28 cellular contexts compared by ENCODE assay signal in the genomic region with DNA sequence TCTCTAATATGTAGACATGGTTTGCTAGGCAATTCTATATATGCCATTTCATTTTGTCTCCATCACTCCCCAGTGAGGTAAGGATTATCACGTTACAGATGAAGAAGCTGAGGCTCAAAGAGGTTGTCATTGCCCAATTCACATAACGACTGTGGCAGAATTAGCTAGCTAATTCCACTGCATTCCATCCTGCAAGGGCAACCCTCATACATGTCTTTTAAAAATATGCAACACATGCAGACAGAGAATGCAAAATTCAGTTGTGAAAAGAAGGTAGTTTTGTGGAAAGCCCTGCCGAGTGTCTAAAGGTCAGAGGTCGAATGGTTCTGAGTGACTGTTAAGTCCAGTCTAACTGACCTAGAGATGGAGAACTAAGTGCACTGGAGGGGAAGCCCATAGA.
"Had no signal": no experiment of that assay in that cellular context is flagged by ENCODE, and none has a peak within 500 bp of the region (broad histone marks: within the 10 kb centered on the region; RNA-seq: fewer than 3 reads in every experiment).

No MANE protein-coding gene starts in this region.

- H3K36me3 ChIP-seq: stomach, suprapubic skin, thoracic aorta, thyroid gland, tibial nerve, transverse colon, upper lobe of left lung, upper lobe of right lung, uterus, vagina had no signal

- H3K27me3 Mint-ChIP-seq: stimulated activated memory B cell treated with anti-CD40 and anti-IgM and Interleukin-4, amounts not matched to agents 10 μg/mL and 1 μg/mL and 100 μg/mL, for 72 hours; stimulated activated naive B cell treated with anti-CD40 and anti-IgM and Interleukin-4, amounts not matched to agents 10 μg/mL and 1 μg/mL and 100 μg/mL, for 72 hours; stimulated activated naive CD8-positive, alpha-beta T cell treated with anti-CD3 and anti-CD28 coated beads, Interleukin-15, amount 100 ng/mL, for 72 hours; stimulated activated naive CD8-positive, alpha-beta T cell treated with anti-CD3 and anti-CD28 coated beads, Interleukin-15, Interleukin-2, amounts not matched to agents 100 ng/mL and 50 ng/mL, for 24 hours; type B pancreatic cell had no signal

- H3K4me3 Mint-ChIP-seq: stimulated activated effector memory CD8-positive, alpha-beta T cell treated with anti-CD3 and anti-CD28 coated beads, Interleukin-12 subunit alpha, Interleukin-12 subunit beta, amount 100 ng/mL, for 72 hours; stimulated activated memory B cell treated with anti-CD40 and anti-IgM and Interleukin-4, amounts not matched to agents 10 μg/mL and 1 μg/mL and 100 μg/mL, for 72 hours; stimulated activated naive B cell treated with anti-CD40 and anti-IgM and Interleukin-4, amounts not matched to agents 10 μg/mL and 1 μg/mL and 100 μg/mL, for 72 hours; stimulated activated naive CD8-positive, alpha-beta T cell treated with anti-CD3 and anti-CD28 coated beads, Interleukin-15, amount 100 ng/mL, for 72 hours; stimulated activated naive CD8-positive, alpha-beta T cell treated with anti-CD3 and anti-CD28 coated beads, Interleukin-15, Interleukin-2, amounts not matched to agents 100 ng/mL and 50 ng/mL, for 24 hours; type B pancreatic cell had no signal

- H3K4me1 Mint-ChIP-seq: stimulated activated effector memory CD8-positive, alpha-beta T cell treated with anti-CD3 and anti-CD28 coated beads, Interleukin-12 subunit alpha, Interleukin-12 subunit beta, amount 100 ng/mL, for 72 hours; stimulated activated memory B cell treated with anti-CD40 and anti-IgM and Interleukin-4, amounts not matched to agents 10 μg/mL and 1 μg/mL and 100 μg/mL, for 72 hours; stimulated activated naive B cell treated with anti-CD40 and anti-IgM and Interleukin-4, amounts not matched to agents 10 μg/mL and 1 μg/mL and 100 μg/mL, for 72 hours; stimulated activated naive CD8-positive, alpha-beta T cell treated with anti-CD3 and anti-CD28 coated beads, Interleukin-15, amount 100 ng/mL, for 72 hours had no signal

- H3K27ac ChIP-seq: stomach, suprapubic skin, testis, thoracic aorta, thyroid gland, tibial artery, tibial nerve, transverse colon, upper lobe of left lung, upper lobe of right lung, uterus, vagina had no signal

- H3K9me3 Mint-ChIP-seq: stimulated activated effector memory CD8-positive, alpha-beta T cell treated with anti-CD3 and anti-CD28 coated beads, Interleukin-12 subunit alpha, Interleukin-12 subunit beta, amount 100 ng/mL, for 72 hours; type B pancreatic cell had no signal

- H3K27me3 ChIP-seq: stomach, suprapubic skin, testis, thyroid gland, tibial artery, tibial nerve, transverse colon, upper lobe of left lung, upper lobe of right lung, uterus, vagina had no signal

- DNase-seq: stimulated activated CD4-positive, alpha-beta T cell treated with anti-CD3 and anti-CD28 coated beads, Interleukin-2, amount 100 ng/mL, for 48 hours; stimulated activated CD4-positive, alpha-beta T cell treated with anti-CD3 and anti-CD28 coated beads, Interleukin-4, amount 100 ng/mL, for 1 hour; stimulated activated CD4-positive, alpha-beta T cell treated with anti-CD3 and anti-CD28 coated beads, Interleukin-4, amount 100 ng/mL, for 24 hours; stimulated activated CD4-positive, alpha-beta T cell treated with anti-CD3 and anti-CD28 coated beads, Interleukin-4, amount 100 ng/mL, for 4 hours; stimulated activated CD8-positive, alpha-beta memory T cell treated with anti-CD3 and anti-CD28 coated beads, Interleukin-4, amount 100 ng/mL, for 48 hours; stimulated activated naive B cell treated with anti-CD40 and anti-IgM and Interleukin-4, amounts not matched to agents 10 μg/mL and 1 μg/mL and 100 μg/mL, for 72 hours; stimulated activated naive CD4-positive, alpha-beta T cell; stimulated activated naive CD4-positive, alpha-beta T cell treated with Interleukin-2 at 50 U/mL for 16 hours; stimulated activated naive CD8-positive, alpha-beta T cell treated with anti-CD3 and anti-CD28 coated beads, Interleukin-15, amount 100 ng/mL, for 72 hours; stimulated activated naive CD8-positive, alpha-beta T cell treated with anti-CD3 and anti-CD28 coated beads, Interleukin-15, Interleukin-2, amounts not matched to agents 100 U/mL and 50 U/mL, for 24 hours; stomach; substantia nigra; testis; thyroid gland; tibial artery; transverse colon; upper lobe of left lung; upper lobe of right lung; uterus had no signal

- H3K4me3 ChIP-seq: stomach, suprapubic skin, testis, thoracic aorta, thyroid gland, tibial artery, tibial nerve, transverse colon, upper lobe of left lung, upper lobe of right lung, uterus, vagina had no signal

- H3K9me3 ChIP-seq: stomach, suprapubic skin, testis, thoracic aorta, thyroid gland, tibial artery, tibial nerve, transverse colon, upper lobe of left lung, upper lobe of right lung, uterus, vagina had no signal

- H3K36me3 Mint-ChIP-seq: stimulated activated effector memory CD8-positive, alpha-beta T cell treated with anti-CD3 and anti-CD28 coated beads, Interleukin-12 subunit alpha, Interleukin-12 subunit beta, amount 100 ng/mL, for 72 hours; stimulated activated memory B cell treated with anti-CD40 and anti-IgM and Interleukin-4, amounts not matched to agents 10 μg/mL and 1 μg/mL and 100 μg/mL, for 72 hours; stimulated activated naive B cell treated with anti-CD40 and anti-IgM and Interleukin-4, amounts not matched to agents 10 μg/mL and 1 μg/mL and 100 μg/mL, for 72 hours had no signal

- H3K4me1 ChIP-seq: stomach, suprapubic skin, testis, transverse colon, upper lobe of left lung, upper lobe of right lung, uterus, vagina had no signal

- FAIRE-seq: urothelium cell line had no signal

- H3K27ac Mint-ChIP-seq: stimulated activated effector memory CD8-positive, alpha-beta T cell treated with anti-CD3 and anti-CD28 coated beads, Interleukin-12 subunit alpha, Interleukin-12 subunit beta, amount 100 ng/mL, for 72 hours; stimulated activated memory B cell treated with anti-CD40 and anti-IgM and Interleukin-4, amounts not matched to agents 10 μg/mL and 1 μg/mL and 100 μg/mL, for 72 hours; stimulated activated naive B cell treated with anti-CD40 and anti-IgM and Interleukin-4, amounts not matched to agents 10 μg/mL and 1 μg/mL and 100 μg/mL, for 72 hours; stimulated activated naive CD8-positive, alpha-beta T cell treated with anti-CD3 and anti-CD28 coated beads, Interleukin-15, amount 100 ng/mL, for 72 hours; stimulated activated naive CD8-positive, alpha-beta T cell treated with anti-CD3 and anti-CD28 coated beads, Interleukin-15, Interleukin-2, amounts not matched to agents 100 ng/mL and 50 ng/mL, for 24 hours; type B pancreatic cell had no signal

- ATAC-seq: stimulated activated effector memory CD8-positive, alpha-beta T cell treated with anti-CD3 and anti-CD28 coated beads, Interleukin-12 subunit alpha, Interleukin-12 subunit beta, amount 100 ng/mL, for 72 hours; stimulated activated memory B cell treated with anti-CD40 and anti-IgM and Interleukin-4, amounts not matched to agents 10 μg/mL and 1 μg/mL and 100 μg/mL, for 72 hours; stimulated activated naive B cell treated with anti-CD40 and anti-IgM and Interleukin-4, amounts not matched to agents 10 μg/mL and 1 μg/mL and 100 μg/mL, for 72 hours; stimulated activated naive CD8-positive, alpha-beta T cell treated with anti-CD3 and anti-CD28 coated beads, Interleukin-15, amount 100 ng/mL, for 72 hours; stimulated activated naive CD8-positive, alpha-beta T cell treated with anti-CD3 and anti-CD28 coated beads, Interleukin-15, Interleukin-2, amounts not matched to agents 100 U/mL and 50 U/mL, for 24 hours; upper lobe of right lung had no signal
